Comparison of ENCODE assay signal across 1 cellular context in genomic region chr7:102455596-102455995, GRCh38.
TF ChIP-seq lines count a peak whose summit lies in the region.

No MANE protein-coding gene starts in this region.

TF ChIP-seq in HepG2, 621 proteins besides CTCF, POLR2A, EP300 and RAD21:
- TF ChIP-seq KDM1A (CRISPR knock-in tag; IDR thresholded peaks at IDR 0.05) (no peak), SALL1 (CRISPR knock-in tag; IDR thresholded peaks at IDR 0.05) (no peak), ZNF737 (CRISPR knock-in tag; IDR thresholded peaks at IDR 0.05; ENCODE audit: borderline replicate concordance) (no peak), ELF1 (CRISPR knock-in tag; IDR thresholded peaks at IDR 0.05) (no peak), ZNF251 (CRISPR knock-in tag; IDR thresholded peaks at IDR 0.05) (no peak), RBFOX2 (IDR thresholded peaks at IDR 0.05; ENCODE audit: low read depth, low read length) (0 out of 2 replicates have a peak, but pooled peaks have one; percentile 27), SKI (IDR thresholded peaks at IDR 0.05; ENCODE audit: partially characterized antibody) (no peak), CBFB (CRISPR knock-in tag; IDR thresholded peaks at IDR 0.05) (no peak), ZNF839 (CRISPR knock-in tag; IDR thresholded peaks at IDR 0.05; ENCODE audit: borderline replicate concordance) (no peak), HCFC1 (IDR thresholded peaks at IDR 0.05; ENCODE audit: low read depth, low read length) (no peak), ARNT (IDR thresholded peaks at IDR 0.05) (no peak), ZNF205 (CRISPR knock-in tag; IDR thresholded peaks at IDR 0.05) (no peak), ZSCAN12 (CRISPR knock-in tag; IDR thresholded peaks at IDR 0.05) (no peak), FOXP1 (IDR thresholded peaks at IDR 0.05) (no peak), FOXP1 (CRISPR knock-in tag; IDR thresholded peaks at IDR 0.05) (no peak), CEBPZ (IDR thresholded peaks at IDR 0.05; ENCODE audit: low read length) (no peak), AGO2 (optimal IDR thresholded peaks at IDR 0.05; ENCODE audit: low read depth, low read length) (peak; percentile 66)
- TF ChIP-seq, protein P1, sequence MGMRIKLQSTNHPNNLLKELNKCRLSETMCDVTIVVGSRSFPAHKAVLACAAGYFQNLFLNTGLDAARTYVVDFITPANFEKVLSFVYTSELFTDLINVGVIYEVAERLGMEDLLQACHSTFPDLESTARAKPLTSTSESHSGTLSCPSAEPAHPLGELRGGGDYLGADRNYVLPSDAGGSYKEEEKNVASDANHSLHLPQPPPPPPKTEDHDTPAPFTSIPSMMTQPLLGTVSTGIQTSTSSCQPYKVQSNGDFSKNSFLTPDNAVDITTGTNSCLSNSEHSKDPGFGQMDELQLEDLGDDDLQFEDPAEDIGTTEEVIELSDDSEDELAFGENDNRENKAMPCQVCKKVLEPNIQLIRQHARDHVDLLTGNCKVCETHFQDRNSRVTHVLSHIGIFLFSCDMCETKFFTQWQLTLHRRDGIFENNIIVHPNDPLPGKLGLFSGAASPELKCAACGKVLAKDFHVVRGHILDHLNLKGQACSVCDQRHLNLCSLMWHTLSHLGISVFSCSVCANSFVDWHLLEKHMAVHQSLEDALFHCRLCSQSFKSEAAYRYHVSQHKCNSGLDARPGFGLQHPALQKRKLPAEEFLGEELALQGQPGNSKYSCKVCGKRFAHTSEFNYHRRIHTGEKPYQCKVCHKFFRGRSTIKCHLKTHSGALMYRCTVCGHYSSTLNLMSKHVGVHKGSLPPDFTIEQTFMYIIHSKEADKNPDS (CRISPR knock-in tag; IDR thresholded peaks at IDR 0.05) = no peak
